9 cellular contexts compared by ENCODE assay signal in the genomic region with DNA sequence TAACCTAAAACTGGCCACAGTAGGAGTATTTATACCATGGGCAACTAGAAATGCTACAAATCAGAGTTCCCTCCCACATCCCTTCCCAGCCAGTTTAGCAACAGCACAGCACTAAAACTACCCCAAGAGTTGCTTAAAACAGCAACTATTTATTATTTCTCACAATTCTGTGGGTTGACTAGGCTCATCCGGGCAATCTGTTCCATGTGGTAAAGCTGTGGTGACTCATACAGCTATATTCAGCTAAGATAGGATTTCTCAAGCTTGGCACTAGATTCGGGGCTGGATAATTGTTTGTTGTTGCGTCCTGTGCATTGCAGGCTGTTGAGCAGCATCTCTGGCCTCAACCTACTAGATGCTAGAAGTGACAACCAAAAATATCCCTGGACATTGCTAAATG. TPM values are rescaled to one million over a fixed set of nuclear protein-coding genes. Genes with fewer than 3 reads are reported as not detected.
DNase-seq lines count a peak whose midpoint lies in the region; ATAC-seq and TF ChIP-seq lines count a peak whose summit lies in the region.
"Had no signal": no experiment of that assay in that cellular context is flagged by ENCODE, and none has a peak within 500 bp of the region (broad histone marks: within the 10 kb centered on the region; RNA-seq: fewer than 3 reads in every experiment).

No MANE protein-coding gene starts in this region.

- peak overlapping the region; percentile 97 for H3K27ac Mint-ChIP-seq in activated naive CD4-positive, alpha-beta T cell treated with anti-CD3 and anti-CD28 coated beads, Interleukin-2, amount 10 ng/mL, durations not matched to agents 7 days and 5 days

- H3K27me3 ChIP-seq in testis = no peaks in the 10 kb centered on the region

- H3K36me3 Mint-ChIP-seq in activated naive CD4-positive, alpha-beta T cell treated with anti-CD3 and anti-CD28 coated beads, Interleukin-2, amount 10 ng/mL, durations not matched to agents 7 days and 5 days = peaks cover 10% of the 10 kb centered on the region

- H3K9me3 ChIP-seq in testis = no peaks in the 10 kb centered on the region

- H3K9me3 Mint-ChIP-seq in activated naive CD4-positive, alpha-beta T cell treated with anti-CD3 and anti-CD28 coated beads, Interleukin-2, amount 10 ng/mL, durations not matched to agents 7 days and 5 days = peaks cover 3% of the 10 kb centered on the region

- no peak for ATAC-seq in GM19455 (IDR thresholded peaks at IDR 0.05; ENCODE audit: unreplicated experiment)
- no peak for ATAC-seq in HG02938 (IDR thresholded peaks at IDR 0.05; ENCODE audit: unreplicated experiment)

- TF ChIP-seq CTCF in fibroblast of the aortic adventitia (IDR thresholded peaks at IDR 0.05; ENCODE audit: insufficient read depth, low read length) (no peak), testis (IDR thresholded peaks at IDR 0.05) (no peak)

- H3K36me3 ChIP-seq in testis (ENCODE audit: low read depth, missing control alignments) = no peaks in the 10 kb centered on the region

- H3K4me3 Mint-ChIP-seq in activated naive CD4-positive, alpha-beta T cell treated with anti-CD3 and anti-CD28 coated beads, Interleukin-2, amount 10 ng/mL, durations not matched to agents 7 days and 5 days = no peak overlapping the region

- H3K4me1 Mint-ChIP-seq in activated naive CD4-positive, alpha-beta T cell treated with anti-CD3 and anti-CD28 coated beads, Interleukin-2, amount 10 ng/mL, durations not matched to agents 7 days and 5 days = peaks cover 52% of the 10 kb centered on the region

- WGBS in testis, 2 donors = 73 to 76% methylated on average over 3 of the region's 3 CpGs

- intact Hi-C loops in testis (cut with DNase I; ENCODE audit: low total_unique reads) = loop anchor here (10.0 kb wide), 1 partner anchor 239 kb away; no protein-coding TSS in a partner anchor

- H3K4me3 ChIP-seq in fibroblast of the aortic adventitia (ENCODE audit: low read depth, low read length) = no peak overlapping the region
- no peak overlapping the region for H3K4me3 ChIP-seq in testis

- DNase-seq in activated naive CD4-positive, alpha-beta T cell treated with anti-CD3 and anti-CD28 coated beads, Interleukin-2, amount 10 ng/mL, durations not matched to agents 7 days and 5 days = peak; percentile 43
- no peak for DNase-seq in activated naive CD4-positive, alpha-beta T cell (lab: John Stamatoyannopoulos, UW)
- peak; percentile 27 for DNase-seq in T-helper 22 cell (ENCODE audit: low read depth)
- peak; percentile 81 for DNase-seq in fibroblast of the aortic adventitia (ENCODE audit: low read depth)
- peak; percentile 33 for DNase-seq in testis
- DNase-seq in stimulated activated CD4-positive, alpha-beta T cell treated with anti-CD3 and anti-CD28 coated beads, Interleukin-2, amount 100 ng/mL, for 48 hours = no peak

- CTCF ChIA-PET in activated naive CD4-positive, alpha-beta T cell treated with anti-CD3 and anti-CD28 coated beads, Interleukin-2, amount 10 ng/mL, durations not matched to agents 7 days and 5 days (lab: Charles Lee) = interaction anchor here (1.1 to 3.1 kb wide), 9 partner anchors 24 to 310 kb away, joined by 3 to 38 read pairs (median 6); no protein-coding TSS in a partner anchor

- no peaks in the 10 kb centered on the region for H3K27me3 Mint-ChIP-seq in activated naive CD4-positive, alpha-beta T cell treated with anti-CD3 and anti-CD28 coated beads, Interleukin-2, amount 10 ng/mL, durations not matched to agents 7 days and 5 days

- peak overlapping the region; percentile 2 to 87 for H3K27ac ChIP-seq in testis
- H3K27ac ChIP-seq: epithelial cell of prostate had no signal

- H3K4me1 ChIP-seq in testis = peaks cover 17% of the 10 kb centered on the region

- no peak for TF ChIP-seq POLR2A in testis (IDR thresholded peaks at IDR 0.05)

RNA-seq across cellular contexts. Expression of a gene that starts 8.6 kb away (rescaled TPM):
- total RNA-seq in fibroblast of the aortic adventitia (ENCODE audit: low replicate concordance) (29.9 and 36.3 TPM in 2 replicates), testis (10 to 100 TPM; 40.2 to 47.4 TPM)
- 19.1 TPM for polyA plus RNA-seq in testis (ENCODE audit: insufficient read depth, low read depth, low replicate concordance)

Comparison
In these comparisons a context has a peak if more than half of its experiments do, and no peak if none do; other contexts are left out.
1. DNase-seq: peak in activated naive CD4-positive, alpha-beta T cell treated with anti-CD3 and anti-CD28 coated beads, Interleukin-2, amount 10 ng/mL, durations not matched to agents 7 days and 5 days (single experiment), T-helper 22 cell (single experiment), fibroblast of the aortic adventitia (single experiment) and testis (single experiment); none in activated naive CD4-positive, alpha-beta T cell (0 of 4) and stimulated activated CD4-positive, alpha-beta T cell treated with anti-CD3 and anti-CD28 coated beads, Interleukin-2, amount 100 ng/mL, for 48 hours (0 of 2).